Comparison of ENCODE assay signal across 11 cellular contexts in the genomic region with DNA sequence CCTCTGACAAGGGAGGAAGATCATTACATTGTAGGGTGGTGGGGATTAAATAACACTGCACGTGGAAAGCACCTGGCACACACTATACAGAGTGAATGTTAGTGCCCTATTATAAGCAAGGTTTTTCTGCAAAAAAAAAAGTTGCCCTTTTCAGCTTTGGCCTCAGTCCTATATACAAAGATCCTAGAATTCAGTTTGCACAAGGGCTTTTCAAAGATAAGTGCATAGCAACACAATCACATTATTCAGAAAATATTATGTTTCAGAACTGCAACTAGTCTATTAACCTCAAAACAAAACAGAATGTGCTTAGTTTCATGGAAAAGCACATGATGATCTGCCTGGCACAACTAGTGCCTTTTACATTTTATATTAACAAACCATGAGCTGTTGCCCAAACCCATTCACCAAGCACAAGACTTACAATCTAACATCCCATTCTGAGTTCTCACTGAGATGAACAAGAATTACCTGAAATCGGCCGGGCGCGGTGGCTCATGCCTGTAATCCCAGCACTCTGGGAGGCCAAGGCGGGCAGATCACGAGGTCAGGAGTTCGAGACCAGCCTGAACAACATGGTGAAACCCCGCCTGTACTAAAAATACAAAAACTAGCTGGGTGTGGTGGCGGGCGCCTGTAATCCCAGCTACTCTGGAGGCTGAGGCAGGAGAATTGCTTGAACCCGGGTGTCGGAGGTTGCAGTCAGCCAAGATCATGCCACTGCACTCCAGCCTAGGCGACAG. TPM values are rescaled to one million over a fixed set of nuclear protein-coding genes. Genes with fewer than 3 reads are reported as not detected.
DNase-seq lines count a peak whose midpoint lies in the region; ATAC-seq and TF ChIP-seq lines count a peak whose summit lies in the region.
"Had no signal": no experiment of that assay in that cellular context is flagged by ENCODE, and none has a peak within 500 bp of the region (broad histone marks: within the 10 kb centered on the region; RNA-seq: fewer than 3 reads in every experiment).

No MANE protein-coding gene starts in this region.

- peak; percentile 31 for ATAC-seq in esophagus mucosa
- ATAC-seq in stimulated activated naive B cell treated with anti-CD40 and anti-IgM and Interleukin-4, amounts not matched to agents 10 μg/mL and 1 μg/mL and 100 μg/mL, for 72 hours (replicated peaks): no peak
- no peak for ATAC-seq in HG02852 (IDR thresholded peaks at IDR 0.05; ENCODE audit: unreplicated experiment)
- ATAC-seq in GM18511 (IDR thresholded peaks at IDR 0.05; ENCODE audit: unreplicated experiment): no peak
- no peak for ATAC-seq in HG02759 (IDR thresholded peaks at IDR 0.05; ENCODE audit: unreplicated experiment)

- H3F3A ChIP-seq in OCI-LY1 (ENCODE audit: insufficient read depth, low read length): no peaks in the 10 kb centered on the region

- peak overlapping the region; percentile 47 for H3K27ac Mint-ChIP-seq in T-helper 2 cell treated with Interferon-gamma antibody and Interleukin-4, amounts not matched to agents 5 μg/mL and 100 μg/mL, for 36 hours
- no peak overlapping the region for H3K27ac Mint-ChIP-seq in stimulated activated naive B cell treated with anti-CD40 and anti-IgM and Interleukin-4, amounts not matched to agents 10 μg/mL and 1 μg/mL and 100 μg/mL, for 72 hours

- H3K27ac ChIP-seq in OCI-LY1 (ENCODE audit: low read depth, low read length, poor library complexity, severe bottlenecking): peak overlapping the region; percentile 71
- H3K27ac ChIP-seq: brain microvascular endothelial cell had no signal

- peaks cover 48% of the 10 kb centered on the region for H3K79me2 ChIP-seq in OCI-LY1 (ENCODE audit: insufficient read depth, low read length)

- peaks cover 23% of the 10 kb centered on the region for H3K36me3 Mint-ChIP-seq in T-helper 2 cell treated with Interferon-gamma antibody and Interleukin-4, amounts not matched to agents 5 μg/mL and 100 μg/mL, for 36 hours (ENCODE audit: low read depth)
- H3K36me3 Mint-ChIP-seq in stimulated activated naive B cell treated with anti-CD40 and anti-IgM and Interleukin-4, amounts not matched to agents 10 μg/mL and 1 μg/mL and 100 μg/mL, for 72 hours: peaks cover 3 to 15% of the 10 kb centered on the region in 2 donors

- H3K4me3 ChIP-seq in OCI-LY1 (ENCODE audit: low read depth, low read length, poor library complexity, severe bottlenecking): peak overlapping the region; percentile 94

- no peaks in the 10 kb centered on the region for H4K20me1 ChIP-seq in OCI-LY1 (ENCODE audit: insufficient read depth, low read length)

- no peaks in the 10 kb centered on the region for H3K9me3 Mint-ChIP-seq in T-helper 2 cell treated with Interferon-gamma antibody and Interleukin-4, amounts not matched to agents 5 μg/mL and 100 μg/mL, for 36 hours
- H3K9me3 Mint-ChIP-seq in stimulated activated naive B cell treated with anti-CD40 and anti-IgM and Interleukin-4, amounts not matched to agents 10 μg/mL and 1 μg/mL and 100 μg/mL, for 72 hours: no peaks in the 10 kb centered on the region

- peaks cover 56% of the 10 kb centered on the region for H3K4me1 Mint-ChIP-seq in T-helper 2 cell treated with Interferon-gamma antibody and Interleukin-4, amounts not matched to agents 5 μg/mL and 100 μg/mL, for 36 hours (ENCODE audit: low read depth)
- peaks cover 28 to 51% of the 10 kb centered on the region in 2 donors for H3K4me1 Mint-ChIP-seq in stimulated activated naive B cell treated with anti-CD40 and anti-IgM and Interleukin-4, amounts not matched to agents 10 μg/mL and 1 μg/mL and 100 μg/mL, for 72 hours

- H3K9me3 ChIP-seq in OCI-LY1 (ENCODE audit: low read length): no peaks in the 10 kb centered on the region

- H3K9me2 ChIP-seq in OCI-LY1 (ENCODE audit: low read depth, low read length): no peaks in the 10 kb centered on the region

- no peaks in the 10 kb centered on the region for H3K36me3 ChIP-seq in OCI-LY1 (ENCODE audit: insufficient read depth, low read length)
- H3K36me3 ChIP-seq: brain microvascular endothelial cell had no signal

- no peak overlapping the region; the same call in 1 of the 2 replicates for H3K9ac ChIP-seq in OCI-LY1 (ENCODE audit: low read length)

- no peaks in the 10 kb centered on the region for H3K27me3 ChIP-seq in OCI-LY1 (ENCODE audit: insufficient read depth, low read length)
- H3K27me3 ChIP-seq: brain microvascular endothelial cell had no signal

- no peak for TF ChIP-seq CTCF in OCI-LY1 (IDR thresholded peaks at IDR 0.05; ENCODE audit: low read length)

- H2AFZ ChIP-seq in OCI-LY1 (ENCODE audit: low read length): no peak overlapping the region

- peak overlapping the region; percentile 93 for H3K4me3 Mint-ChIP-seq in T-helper 2 cell treated with Interferon-gamma antibody and Interleukin-4, amounts not matched to agents 5 μg/mL and 100 μg/mL, for 36 hours
- H3K4me3 Mint-ChIP-seq in stimulated activated naive B cell treated with anti-CD40 and anti-IgM and Interleukin-4, amounts not matched to agents 10 μg/mL and 1 μg/mL and 100 μg/mL, for 72 hours: peak overlapping the region; percentile 25 to 95

- no peaks in the 10 kb centered on the region for H3K27me3 Mint-ChIP-seq in T-helper 2 cell treated with Interferon-gamma antibody and Interleukin-4, amounts not matched to agents 5 μg/mL and 100 μg/mL, for 36 hours (ENCODE audit: low read depth)
- no peaks in the 10 kb centered on the region for H3K27me3 Mint-ChIP-seq in stimulated activated naive B cell treated with anti-CD40 and anti-IgM and Interleukin-4, amounts not matched to agents 10 μg/mL and 1 μg/mL and 100 μg/mL, for 72 hours

- DNase-seq in T-helper 2 cell treated with Interferon-gamma antibody and Interleukin-4, amounts not matched to agents 5 μg/mL and 100 μg/mL, for 36 hours (ENCODE audit: low spot score): no peak
- no peak for DNase-seq in T-helper 2 cell
- DNase-seq in stimulated activated naive B cell treated with anti-CD40 and anti-IgM and Interleukin-4, amounts not matched to agents 10 μg/mL and 1 μg/mL and 100 μg/mL, for 72 hours: no peak
- DNase-seq: AML-193, brain microvascular endothelial cell, SHP77 treated with DMSO at 0.1 percent for 48 hours had no signal

- H3K4me1 ChIP-seq in OCI-LY1 (ENCODE audit: insufficient read depth, low read length, severe bottlenecking): peaks cover 75% of the 10 kb centered on the region

- peak overlapping the region; percentile 98 for H3K4me2 ChIP-seq in OCI-LY1 (ENCODE audit: low read length)

RNA-seq across cellular contexts. Expression of gene TM7SF3, which starts 1.8 kb away (rescaled TPM):
- 96.5 TPM for total RNA-seq in esophagus mucosa

RNA-seq across cellular contexts. Expression of gene MED21, which starts 9.9 kb away (rescaled TPM):
- total RNA-seq in esophagus mucosa: 66.1 TPM
